In genomic region chr17:73390221-73390620, GRCh38 we compare ENCODE assay signal across 18 cellular contexts.
"Had no signal": no experiment of that assay in that cellular context is flagged by ENCODE, and none has a peak within 500 bp of the region (broad histone marks: within the 10 kb centered on the region; RNA-seq: fewer than 3 reads in every experiment).

No MANE protein-coding gene starts in this region.

- H3K4me3 ChIP-seq: SJCRH30 had no signal

- H3K27ac ChIP-seq: SJCRH30 had no signal

- H3K27me3 ChIP-seq: SJCRH30 had no signal

- DNase-seq: KBM-7, MV-4-11, NCI-H1048, NCI-H1105, NCI-H1417, NCI-H146, NCI-H1694 treated with DMSO at 0.1 percent for 48 hours, NCI-H1930, NCI-H2081, NCI-H2107, NCI-H2227 treated with DMSO at 0.1 percent for 48 hours, NCI-H524, NCI-H526 treated with DMSO at 0.1 percent for 48 hours, NCI-H774, RPMI8226, SHP77 treated with DMSO at 0.1 percent for 48 hours, SJCRH30 had no signal

- ATAC-seq: SK-N-SH treated with all-trans-retinoic acid at 6 μM for 48 hours had no signal

- H3K9me3 ChIP-seq: SJCRH30 had no signal
